11 cellular contexts compared by ENCODE assay signal in genomic region chr2:226256237-226256636, GRCh38.
A peak's percentile ranks its signal among the peaks of the same experiment; 100 is the strongest.
DNase-seq lines count a peak whose midpoint lies in the region; ATAC-seq and TF ChIP-seq lines count a peak whose summit lies in the region.
"Had no signal": no experiment of that assay in that cellular context is flagged by ENCODE, and none has a peak within 500 bp of the region (broad histone marks: within the 10 kb centered on the region; RNA-seq: fewer than 3 reads in every experiment).

No MANE protein-coding gene starts in this region.

- intact Hi-C loops in prostate gland (cut with DNase I): no loop called here

- no peak for TF ChIP-seq POLR2A in prostate gland (IDR thresholded peaks at IDR 0.05)

- no peaks in the 10 kb centered on the region for H3K4me1 ChIP-seq in prostate gland (replicated peaks)

- 43% methylated on average over 2 of the region's 2 CpGs for WGBS in prostate gland

- H3K4me3 ChIP-seq in MG63: no peak overlapping the region
- no peak overlapping the region for H3K4me3 ChIP-seq in epithelial cell of proximal tubule (ENCODE audit: low read depth, low read length)
- H3K4me3 ChIP-seq in prostate gland: no peak overlapping the region

- no peak for ATAC-seq in HG02759 (IDR thresholded peaks at IDR 0.05; ENCODE audit: unreplicated experiment)
- ATAC-seq: activated CD4-positive, CD25-positive, alpha-beta regulatory T cell treated with anti-CD3 and anti-CD28 coated beads, Interleukin-2, amount 50 U/mL, for 24 hours; naive thymus-derived CD4-positive, alpha-beta T cell had no signal

- no peak overlapping the region for H3K27ac ChIP-seq in prostate gland

- H3K36me3 ChIP-seq in MG63 (no peaks in the 10 kb centered on the region), prostate gland (no peaks in the 10 kb centered on the region)

- no peaks in the 10 kb centered on the region for H3K27me3 ChIP-seq in MG63
- H3K27me3 ChIP-seq in prostate gland (replicated peaks; ENCODE audit: insufficient read depth): no peaks in the 10 kb centered on the region

- no peaks in the 10 kb centered on the region; the same call in 1 of the 2 replicates for H3K9me3 ChIP-seq in MG63
- H3K9me3 ChIP-seq in prostate gland: no peaks in the 10 kb centered on the region

- TF ChIP-seq CTCF in epithelial cell of proximal tubule (conservative IDR thresholded peaks at IDR 0.05; ENCODE audit: low read depth, low read length) (no peak), prostate gland (IDR thresholded peaks at IDR 0.05) (no peak)

- peak; percentile 84 for DNase-seq in ELR (ENCODE audit: low read depth)
- DNase-seq in MG63: peak; percentile 15
- DNase-seq in epithelial cell of proximal tubule (ENCODE audit: low read depth): peak; percentile 82
- peak; percentile 98 for DNase-seq in renal cortical epithelial cell (ENCODE audit: low read depth)
- no peak for DNase-seq in prostate gland (ENCODE audit: low spot score)
- DNase-seq in activated T-cell treated with anti-CD3 and anti-CD28 coated beads, Interleukin-2, amount 50 U/mL, for 1 hour: no peak
- DNase-seq: amniotic stem cell; naive thymus-derived CD4-positive, alpha-beta T cell; small intestine had no signal

Comparison
In these comparisons a context has a peak if more than half of its experiments do, and no peak if none do; other contexts are left out.
1. DNase-seq: peak in ELR (single experiment), MG63 (single experiment), epithelial cell of proximal tubule (single experiment) and renal cortical epithelial cell (single experiment); none in prostate gland (single experiment) and activated T-cell treated with anti-CD3 and anti-CD28 coated beads, Interleukin-2, amount 50 U/mL, for 1 hour (single experiment).